ENCODE assay signal across 21 cellular contexts in the genomic region with DNA sequence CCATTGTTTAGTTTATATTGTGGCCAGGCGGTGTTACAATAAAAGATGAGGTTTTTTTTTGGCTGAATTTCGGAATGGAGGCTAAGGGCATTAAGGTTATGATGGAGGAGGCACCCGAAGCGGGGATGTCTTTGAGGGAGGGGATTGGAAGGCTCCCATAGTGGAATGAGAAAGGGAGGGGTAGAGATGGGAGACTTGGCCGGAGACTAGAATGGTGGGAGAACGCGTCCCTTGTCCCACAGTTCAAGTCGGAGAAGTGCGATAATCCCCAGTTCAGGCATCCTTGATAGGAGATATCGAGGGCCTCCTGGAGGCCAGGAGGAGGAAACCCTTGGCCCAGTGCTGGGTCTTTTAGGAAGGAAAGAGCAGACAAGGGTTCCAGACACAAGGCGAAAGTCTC.
"Had no signal": no experiment of that assay in that cellular context is flagged by ENCODE, and none has a peak within 500 bp of the region (broad histone marks: within the 10 kb centered on the region; RNA-seq: fewer than 3 reads in every experiment).

No MANE protein-coding gene starts in this region.

- H3K4me1 Mint-ChIP-seq: stimulated activated memory B cell treated with anti-CD40 and anti-IgM and Interleukin-4, amounts not matched to agents 10 μg/mL and 1 μg/mL and 100 μg/mL, for 72 hours had no signal

- H3K4me3 Mint-ChIP-seq: natural killer cell treated with Interleukin-12 subunit alpha and Interleukin-12 subunit beta and Interleukin-15 and Interleukin-18, amount 100 ng/mL, for 72 hours; stimulated activated memory B cell treated with anti-CD40 and anti-IgM and Interleukin-4, amounts not matched to agents 10 μg/mL and 1 μg/mL and 100 μg/mL, for 72 hours; stimulated activated naive CD8-positive, alpha-beta T cell treated with anti-CD3 and anti-CD28 coated beads, Interleukin-15, Interleukin-2, amounts not matched to agents 100 ng/mL and 50 ng/mL, for 24 hours had no signal

- H3K4me1 ChIP-seq: esophagus squamous epithelium, left ventricle myocardium inferior, spleen, tibial artery, upper lobe of left lung, vagina had no signal

- DNase-seq: effector memory CD4-positive, alpha-beta T cell; esophagus squamous epithelium; foreskin fibroblast; head of caudate nucleus; kidney; left cardiac atrium; left ventricle myocardium inferior; mesenchymal stem cell; midbrain; spleen; stimulated activated CD4-positive, alpha-beta T cell treated with anti-CD3 and anti-CD28 coated beads, Interleukin-15, amount 100 ng/mL, for 24 hours; stimulated activated CD4-positive, alpha-beta T cell treated with anti-CD3 and anti-CD28 coated beads, Interleukin-1b, Interleukin-23, amount 100 ng/mL, for 48 hours; stimulated activated CD4-positive, alpha-beta T cell treated with anti-CD3 and anti-CD28 coated beads, Interleukin-4, amount 100 ng/mL, for 24 hours; tibial artery; upper lobe of left lung had no signal

- H3K27ac Mint-ChIP-seq: stimulated activated memory B cell treated with anti-CD40 and anti-IgM and Interleukin-4, amounts not matched to agents 10 μg/mL and 1 μg/mL and 100 μg/mL, for 72 hours; stimulated activated naive CD8-positive, alpha-beta T cell treated with anti-CD3 and anti-CD28 coated beads, Interleukin-15, Interleukin-2, amounts not matched to agents 100 ng/mL and 50 ng/mL, for 24 hours had no signal

- H3K4me3 ChIP-seq: esophagus squamous epithelium, hepatocyte, left ventricle myocardium inferior, lung, spleen, tibial artery, upper lobe of left lung, vagina had no signal

- H3K27me3 ChIP-seq: esophagus squamous epithelium, hepatocyte, spleen, tibial artery, upper lobe of left lung, vagina had no signal

- H3K27me3 Mint-ChIP-seq: natural killer cell treated with Interleukin-12 subunit alpha and Interleukin-12 subunit beta and Interleukin-15 and Interleukin-18, amount 100 ng/mL, for 72 hours; stimulated activated memory B cell treated with anti-CD40 and anti-IgM and Interleukin-4, amounts not matched to agents 10 μg/mL and 1 μg/mL and 100 μg/mL, for 72 hours; stimulated activated naive CD8-positive, alpha-beta T cell treated with anti-CD3 and anti-CD28 coated beads, Interleukin-15, Interleukin-2, amounts not matched to agents 100 ng/mL and 50 ng/mL, for 24 hours had no signal
